8 cellular contexts compared by ENCODE assay signal in the genomic region with DNA sequence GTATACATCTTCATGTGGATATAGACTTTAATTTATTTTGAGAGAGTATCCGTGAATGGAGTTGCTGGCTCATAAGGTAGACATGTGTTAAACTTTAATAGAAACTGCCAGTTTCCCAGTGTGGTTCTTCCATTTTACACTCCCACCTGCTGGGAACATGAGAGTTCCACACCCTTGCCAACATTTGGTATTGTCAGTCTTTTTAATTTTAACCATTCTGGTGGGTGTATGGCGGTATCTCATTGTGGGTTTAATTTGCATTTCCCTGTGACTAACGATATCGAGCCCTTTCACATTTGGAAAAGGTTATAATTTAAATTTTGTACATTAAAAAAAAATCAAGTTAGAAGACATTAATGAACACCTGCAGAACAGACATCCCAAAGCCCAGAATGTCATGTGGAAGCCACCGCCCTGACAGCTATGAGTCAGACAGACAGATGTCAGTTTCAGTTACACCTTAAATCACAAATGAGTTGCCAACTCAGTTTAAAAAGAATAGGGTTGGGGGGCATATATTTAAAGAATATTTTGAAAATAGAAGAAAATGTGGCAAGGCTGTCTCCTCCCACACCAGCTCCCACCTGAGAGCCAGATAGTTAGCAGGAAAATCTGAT. TPM values are rescaled to one million over a fixed set of nuclear protein-coding genes. Genes with fewer than 3 reads are reported as not detected.
DNase-seq lines count a peak whose midpoint lies in the region; ATAC-seq and TF ChIP-seq lines count a peak whose summit lies in the region.

No MANE protein-coding gene starts in this region.

- H3K4me2 ChIP-seq in KMS-11 = peak overlapping the region; percentile 76

- H4K20me1 ChIP-seq in KMS-11 (ENCODE audit: insufficient read depth) = no peaks in the 10 kb centered on the region

- ATAC-seq in GM18499 (IDR thresholded peaks at IDR 0.05; ENCODE audit: insufficient read depth, unreplicated experiment) = peak; percentile 52
- peak; percentile 67 for ATAC-seq in GM21576 (IDR thresholded peaks at IDR 0.05; ENCODE audit: unreplicated experiment)
- ATAC-seq in thoracic aorta (ENCODE audit: insufficient number of reproducible peaks, low FRiP score, low read depth) = no peak

- H2AFZ ChIP-seq in KMS-11 (ENCODE audit: low read depth) = peak overlapping the region; percentile 78

- H3K9ac ChIP-seq in KMS-11 = peak overlapping the region; percentile 49; the same call in 1 of the 2 replicates

- intact Hi-C loops in dorsolateral prefrontal cortex (cut with DNase I) = loop anchor here in 1 of 2 donors (5.0 kb wide), 1 partner anchor 73 kb away; no protein-coding TSS in a partner anchor

- H3K27me3 ChIP-seq in KMS-11 (ENCODE audit: insufficient read depth, low read depth) = no peaks in the 10 kb centered on the region
- no peaks in the 10 kb centered on the region for H3K27me3 ChIP-seq in dorsolateral prefrontal cortex
- no peaks in the 10 kb centered on the region for H3K27me3 ChIP-seq in thoracic aorta (replicated peaks; ENCODE audit: insufficient read depth)

- H3K4me1 ChIP-seq in KMS-11 (ENCODE audit: low read depth, poor library complexity, severe bottlenecking) = peaks cover 75% of the 10 kb centered on the region
- H3K4me1 ChIP-seq in thoracic aorta (ENCODE audit: control insufficient read depth in 1 of 2, low read depth in 2 of 2) = peaks cover 10 to 45% of the 10 kb centered on the region in 2 donors

- no peak for DNase-seq in dorsolateral prefrontal cortex
- DNase-seq in thoracic aorta (ENCODE audit: low spot score) = no peak
- no peak for DNase-seq in NCI-H146 (lab: John Stamatoyannopoulos, UW)
- DNase-seq in NCI-H774 (lab: John Stamatoyannopoulos, UW) = no peak
- DNase-seq in NCI-H526 treated with DMSO at 0.1 percent for 48 hours (lab: John Stamatoyannopoulos, UW) = no peak

- H3K79me2 ChIP-seq in KMS-11 (ENCODE audit: insufficient read depth, low read depth) = peaks cover 23% of the 10 kb centered on the region; the same call in 1 of the 2 replicates

- no peak overlapping the region for H3K4me3 ChIP-seq in KMS-11 (IDR thresholded peaks at IDR 0.05; ENCODE audit: insufficient read depth, low read depth, low read length)
- peak overlapping the region in 35 of 59 donors; percentile 5 to 56 (median 31) for H3K4me3 ChIP-seq in dorsolateral prefrontal cortex
- H3K4me3 ChIP-seq in thoracic aorta = peak overlapping the region; percentile 63

- H3K27ac ChIP-seq in KMS-11 = peak overlapping the region; percentile 75
- peak overlapping the region in 56 of 59 donors; percentile 17 to 94 (median 87) for H3K27ac ChIP-seq in dorsolateral prefrontal cortex
- H3K27ac ChIP-seq in thoracic aorta = peak overlapping the region; percentile 78 to 89

- H3K36me3 ChIP-seq in KMS-11 (ENCODE audit: insufficient read depth) = no peaks in the 10 kb centered on the region
- H3K36me3 ChIP-seq in thoracic aorta = no peaks in the 10 kb centered on the region

- no peaks in the 10 kb centered on the region for H3K9me3 ChIP-seq in thoracic aorta

- TF ChIP-seq CTCF in KMS-11 (conservative IDR thresholded peaks at IDR 0.05; ENCODE audit: low read depth, low read length) (0 out of 2 replicates have a peak, but pooled peaks have one; percentile 5), dorsolateral prefrontal cortex (IDR thresholded peaks at IDR 0.05 in 54 of 56, conservative IDR thresholded peaks at IDR 0.05 in 2 of 56; ENCODE audit: low read depth in 1 of 56, partially characterized antibody in 56 of 56) (no peak), thoracic aorta (IDR thresholded peaks at IDR 0.05) (no peak)

RNA-seq across cellular contexts. Expression of gene ANKRD33B, which starts 36.9 kb away (rescaled TPM):
- total RNA-seq in dorsolateral prefrontal cortex (10 to 100 TPM; 10.4 to 61.6 (median 31.4) TPM), thoracic aorta (1 to 10 TPM; 4.9 to 5.7 TPM)
